ENCODE assay signal across 1 cellular context in the genomic region with DNA sequence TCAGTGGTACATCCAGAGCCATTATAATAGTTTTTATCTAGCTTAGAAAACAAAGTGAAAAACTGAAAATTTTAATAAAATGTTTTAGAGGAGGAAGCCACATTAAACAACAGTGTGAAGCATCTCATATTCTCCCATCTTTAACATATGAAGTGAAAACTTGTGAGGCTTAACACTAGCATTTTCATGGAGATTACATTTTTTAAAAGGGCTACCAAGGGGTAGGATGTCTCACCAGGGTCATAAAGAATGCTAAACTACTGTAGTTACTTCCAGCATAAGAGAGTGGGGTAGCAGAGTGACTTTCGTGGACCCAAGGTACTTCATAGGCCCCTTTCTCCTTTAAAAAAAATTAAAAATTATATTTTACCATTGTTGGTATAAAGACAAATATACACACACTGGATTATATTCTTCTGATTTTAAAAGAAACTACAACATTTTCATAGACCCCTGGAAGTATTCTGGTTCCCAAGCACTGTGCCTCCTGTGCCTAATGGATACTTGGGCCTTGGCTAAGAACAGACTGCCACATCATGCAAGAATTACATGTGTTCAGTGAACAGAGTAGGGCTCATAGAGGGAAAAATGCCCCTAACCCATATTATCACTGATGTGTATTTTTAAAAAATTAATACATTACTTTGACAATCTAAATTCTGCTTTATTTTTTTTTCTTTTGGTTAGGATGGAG.
TF ChIP-seq lines count a peak whose summit lies in the region.

No MANE protein-coding gene starts in this region.

TF ChIP-seq in GM23338, 12 proteins besides CTCF, POLR2A, EP300 and RAD21 (continued from another document):
- TF ChIP-seq ZNF462 (CRISPR knock-in tag; IDR thresholded peaks at IDR 0.05) (no peak), POLR2AphosphoS5 (IDR thresholded peaks at IDR 0.05; ENCODE audit: low read depth) (no peak)
- TF ChIP-seq, protein P1, sequence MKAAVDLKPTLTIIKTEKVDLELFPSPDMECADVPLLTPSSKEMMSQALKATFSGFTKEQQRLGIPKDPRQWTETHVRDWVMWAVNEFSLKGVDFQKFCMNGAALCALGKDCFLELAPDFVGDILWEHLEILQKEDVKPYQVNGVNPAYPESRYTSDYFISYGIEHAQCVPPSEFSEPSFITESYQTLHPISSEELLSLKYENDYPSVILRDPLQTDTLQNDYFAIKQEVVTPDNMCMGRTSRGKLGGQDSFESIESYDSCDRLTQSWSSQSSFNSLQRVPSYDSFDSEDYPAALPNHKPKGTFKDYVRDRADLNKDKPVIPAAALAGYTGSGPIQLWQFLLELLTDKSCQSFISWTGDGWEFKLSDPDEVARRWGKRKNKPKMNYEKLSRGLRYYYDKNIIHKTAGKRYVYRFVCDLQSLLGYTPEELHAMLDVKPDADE (IDR thresholded peaks at IDR 0.05): no peak
TF ChIP-seq in GM23338: peak in this region for 1.
